10 cellular contexts compared by ENCODE assay signal in genomic region chr1:16183157-16183556, GRCh38. TPM values are rescaled to one million over a fixed set of nuclear protein-coding genes. Genes with fewer than 3 reads are reported as not detected.
A peak's percentile ranks its signal among the peaks of the same experiment; 100 is the strongest.
DNase-seq lines count a peak whose midpoint lies in the region; ATAC-seq and TF ChIP-seq lines count a peak whose summit lies in the region.
"Had no signal": no experiment of that assay in that cellular context is flagged by ENCODE, and none has a peak within 500 bp of the region (broad histone marks: within the 10 kb centered on the region; RNA-seq: fewer than 3 reads in every experiment).

No MANE protein-coding gene starts in this region.

- no peaks in the 10 kb centered on the region for H3K4me1 Mint-ChIP-seq in stimulated activated naive CD8-positive, alpha-beta T cell treated with anti-CD3 and anti-CD28 coated beads, Interleukin-15, amount 100 ng/mL, for 72 hours

- no peak overlapping the region for H2AFZ ChIP-seq in hepatocyte

- TF ChIP-seq EP300 in suprapubic skin (IDR thresholded peaks at IDR 0.05): no peak

- H3K9me3 ChIP-seq in hepatocyte (ENCODE audit: low read depth) (no peaks in the 10 kb centered on the region), suprapubic skin (no peaks in the 10 kb centered on the region)
- H3K9me3 ChIP-seq: Peyer's patch had no signal

- H3K27me3 ChIP-seq in hepatocyte (no peaks in the 10 kb centered on the region), suprapubic skin (no peaks in the 10 kb centered on the region)
- H3K27me3 ChIP-seq: Peyer's patch had no signal

- H3K79me2 ChIP-seq in hepatocyte: no peaks in the 10 kb centered on the region

- H3K4me3 Mint-ChIP-seq in stimulated activated naive CD8-positive, alpha-beta T cell treated with anti-CD3 and anti-CD28 coated beads, Interleukin-15, amount 100 ng/mL, for 72 hours: no peak overlapping the region

- peaks cover 29% of the 10 kb centered on the region for H3K4me1 ChIP-seq in hepatocyte (ENCODE audit: insufficient read depth)
- H3K4me1 ChIP-seq in suprapubic skin: peaks cover 57% of the 10 kb centered on the region

- no peaks in the 10 kb centered on the region for H3K9me3 Mint-ChIP-seq in stimulated activated naive CD8-positive, alpha-beta T cell treated with anti-CD3 and anti-CD28 coated beads, Interleukin-15, amount 100 ng/mL, for 72 hours

- no peak for TF ChIP-seq POLR2A in suprapubic skin (IDR thresholded peaks at IDR 0.05)

- no peak for TF ChIP-seq CTCF in hepatocyte (IDR thresholded peaks at IDR 0.05; ENCODE audit: poor library complexity)
- TF ChIP-seq CTCF in suprapubic skin (IDR thresholded peaks at IDR 0.05): no peak
- TF ChIP-seq CTCF in GM13976 (IDR thresholded peaks at IDR 0.05; ENCODE audit: borderline replicate concordance, control extremely low read depth, extremely low read depth, insufficient read depth, missing control alignments): no peak

- peak; percentile 76 for DNase-seq in HPDE6-E6E7 (ENCODE audit: extremely low spot score)
- peak; percentile 99 for DNase-seq in amniotic epithelial cell (ENCODE audit: low read depth)
- peak; percentile 34 for DNase-seq in hepatocyte (ENCODE audit: low spot score)
- DNase-seq in suprapubic skin (ENCODE audit: low spot score in 2 of 2): peak in 1 of 2 donors; percentile 84
- DNase-seq in cerebellar nuclear complex (lab: John Stamatoyannopoulos, UW): no peak
- DNase-seq in NCI-H2029 treated with DMSO at 0.1 percent for 48 hours (lab: John Stamatoyannopoulos, UW): no peak
- no peak for DNase-seq in GM13976 (ENCODE audit: low spot score)
- DNase-seq in stimulated activated naive CD8-positive, alpha-beta T cell treated with anti-CD3 and anti-CD28 coated beads, Interleukin-15, amount 100 ng/mL, for 72 hours: no peak
- DNase-seq: activated CD4-positive, alpha-beta T cell treated with anti-CD3 and anti-CD28 coated beads for 48 hours had no signal

- in situ Hi-C loops in GM13976 (cut with MboI; ENCODE audit: low sequenced_read_pairs, unreplicated experiment): no loop called here

- WGBS in hepatocyte (ENCODE audit: low lambda C conversion rate, missing lambda C conversion rate): 90% methylated on average over 13 of the region's 13 CpGs
- 49% methylated on average over 13 of the region's 13 CpGs for WGBS in suprapubic skin

- no peak overlapping the region for H3K27ac Mint-ChIP-seq in stimulated activated naive CD8-positive, alpha-beta T cell treated with anti-CD3 and anti-CD28 coated beads, Interleukin-15, amount 100 ng/mL, for 72 hours

- H3K36me3 ChIP-seq in hepatocyte (replicated peaks; ENCODE audit: insufficient read depth, low read depth) (no peaks in the 10 kb centered on the region), suprapubic skin (no peaks in the 10 kb centered on the region)
- H3K36me3 ChIP-seq: Peyer's patch had no signal

- no peak overlapping the region for H3K4me2 ChIP-seq in hepatocyte

- no peak for ATAC-seq in stimulated activated naive CD8-positive, alpha-beta T cell treated with anti-CD3 and anti-CD28 coated beads, Interleukin-15, amount 100 ng/mL, for 72 hours

- H3K27ac ChIP-seq in hepatocyte (no peak overlapping the region), suprapubic skin (peak overlapping the region; percentile 86)

- H4K20me1 ChIP-seq in hepatocyte (ENCODE audit: insufficient read depth, poor library complexity, severe bottlenecking): no peaks in the 10 kb centered on the region

- H3K27me3 Mint-ChIP-seq in stimulated activated naive CD8-positive, alpha-beta T cell treated with anti-CD3 and anti-CD28 coated beads, Interleukin-15, amount 100 ng/mL, for 72 hours: peaks cover 10% of the 10 kb centered on the region

- no peaks in the 10 kb centered on the region for H3K9me2 ChIP-seq in hepatocyte (replicated peaks; ENCODE audit: insufficient read depth)

- no peak overlapping the region for H3K4me3 ChIP-seq in hepatocyte
- H3K4me3 ChIP-seq in suprapubic skin: no peak overlapping the region
- H3K4me3 ChIP-seq: Peyer's patch had no signal

RNA-seq across cellular contexts. Expression of gene EPHA2, which starts 27.3 kb away (rescaled TPM):
- total RNA-seq in hepatocyte: 26.7 and 27.3 TPM in 2 replicates
- 20.0 and 20.4 TPM in 2 replicates for polyA plus RNA-seq in hepatocyte
- total RNA-seq in suprapubic skin: 100 to 1,000 TPM in 3 of 4 donors, 10 to 100 TPM in 1; 59.0 to 145 (median 104) TPM

RNA-seq across cellular contexts. Expression of gene ARHGEF19, which starts 29.3 kb away (rescaled TPM):
- total RNA-seq in hepatocyte (15.9 and 21.0 TPM in 2 replicates), suprapubic skin (10 to 100 TPM; 33.0 to 83.8 (median 45.7) TPM)
- 24.7 and 24.8 TPM in 2 replicates for polyA plus RNA-seq in hepatocyte

RNA-seq across cellular contexts. Expression of gene CPLANE2, which starts 53.8 kb away (rescaled TPM):
- total RNA-seq in hepatocyte: 5.4 and 6.6 TPM in 2 replicates
- 2.9 and 6.6 TPM in 2 replicates for polyA plus RNA-seq in hepatocyte
- total RNA-seq in suprapubic skin: 10 to 100 TPM in 2 of 4 donors, 1 to 10 TPM in 2; 5.2 to 20.4 (median 12.7) TPM

Comparison
In these comparisons a context has a peak if more than half of its experiments do, and no peak if none do; other contexts are left out.
1. DNase-seq: peak in HPDE6-E6E7 (single experiment), amniotic epithelial cell (single experiment) and hepatocyte (single experiment); none in cerebellar nuclear complex (0 of 2), NCI-H2029 treated with DMSO at 0.1 percent for 48 hours (single experiment), GM13976 (single experiment) and stimulated activated naive CD8-positive, alpha-beta T cell treated with anti-CD3 and anti-CD28 coated beads, Interleukin-15, amount 100 ng/mL, for 72 hours (0 of 2).